32 cellular contexts compared by ENCODE assay signal in genomic region chr20:17023036-17023435, GRCh38.
"Had no signal": no experiment of that assay in that cellular context is flagged by ENCODE, and none has a peak within 500 bp of the region (broad histone marks: within the 10 kb centered on the region; RNA-seq: fewer than 3 reads in every experiment).

No MANE protein-coding gene starts in this region.

- H3K36me3 ChIP-seq: gastrocnemius medialis, vagina had no signal

- H3K9ac ChIP-seq: parathyroid adenoma had no signal

- H3K4me3 ChIP-seq: gastrocnemius medialis, hepatocyte, psoas muscle, smooth muscle cell, vagina had no signal

- H3K79me2 ChIP-seq: hepatocyte, parathyroid adenoma had no signal

- FAIRE-seq: bronchial epithelial cell, colon, kidney had no signal

- H3K36me3 Mint-ChIP-seq: activated CD8-positive, alpha-beta memory T cell treated with anti-CD3 and anti-CD28 coated beads, Interleukin-2, amount 10 ng/mL, durations not matched to agents 7 days and 5 days; activated naive CD4-positive, alpha-beta T cell treated with anti-CD3 and anti-CD28 coated beads, Interleukin-2, amount 50 U/mL, for 72 hours; stimulated activated memory B cell treated with anti-CD40 and anti-IgM and Interleukin-4, amounts not matched to agents 10 μg/mL and 1 μg/mL and 100 μg/mL, for 72 hours; type B pancreatic cell had no signal

- H2AFZ ChIP-seq: hepatocyte, parathyroid adenoma had no signal

- H3K4me1 Mint-ChIP-seq: activated B cell treated with CpG ODN at 0.5 μM for 24 hours; activated CD4-positive, alpha-beta T cell treated with anti-CD3 and anti-CD28 coated beads for 36 hours; activated CD8-positive, alpha-beta memory T cell treated with anti-CD3 and anti-CD28 coated beads, Interleukin-2, amount 10 ng/mL, durations not matched to agents 7 days and 5 days; immature natural killer cell; naive B cell; stimulated activated memory B cell treated with anti-CD40 and anti-IgM and Interleukin-4, amounts not matched to agents 10 μg/mL and 1 μg/mL and 100 μg/mL, for 72 hours; stimulated activated naive CD8-positive, alpha-beta T cell treated with anti-CD3 and anti-CD28 coated beads, Interleukin-15, amount 100 ng/mL, for 72 hours had no signal

- H3K27me3 Mint-ChIP-seq: activated B cell treated with CpG ODN at 0.5 μM for 24 hours; activated CD4-positive, alpha-beta T cell treated with anti-CD3 and anti-CD28 coated beads for 36 hours; activated CD8-positive, alpha-beta memory T cell treated with anti-CD3 and anti-CD28 coated beads, Interleukin-2, amount 10 ng/mL, durations not matched to agents 7 days and 5 days; naive B cell; stimulated activated memory B cell treated with anti-CD40 and anti-IgM and Interleukin-4, amounts not matched to agents 10 μg/mL and 1 μg/mL and 100 μg/mL, for 72 hours; stimulated activated naive CD8-positive, alpha-beta T cell treated with anti-CD3 and anti-CD28 coated beads, Interleukin-15, amount 100 ng/mL, for 72 hours had no signal

- ATAC-seq: activated CD4-positive, alpha-beta T cell treated with anti-CD3 and anti-CD28 coated beads for 36 hours; activated CD8-positive, alpha-beta memory T cell treated with anti-CD3 and anti-CD28 coated beads, Interleukin-2, amount 10 ng/mL, durations not matched to agents 7 days and 5 days; activated CD8-positive, alpha-beta T cell treated with anti-CD3 and anti-CD28 coated beads, Interleukin-2, amount 10 ng/mL, durations not matched to agents 7 days and 5 days; activated naive CD4-positive, alpha-beta T cell treated with anti-CD3 and anti-CD28 coated beads, Interleukin-2, amount 50 U/mL, for 72 hours; activated T-cell treated with anti-CD3 and anti-CD28 coated beads, Interleukin-2, amount 50 U/mL, for 72 hours; gastrocnemius medialis; left colon; psoas muscle; stimulated activated memory B cell treated with anti-CD40 and anti-IgM and Interleukin-4, amounts not matched to agents 10 μg/mL and 1 μg/mL and 100 μg/mL, for 72 hours; stimulated activated naive CD8-positive, alpha-beta T cell treated with anti-CD3 and anti-CD28 coated beads, Interleukin-15, amount 100 ng/mL, for 72 hours had no signal

- H3K27me3 ChIP-seq: gastrocnemius medialis, hepatocyte, vagina had no signal

- H3K27ac Mint-ChIP-seq: activated B cell treated with CpG ODN at 0.5 μM for 24 hours; activated CD4-positive, alpha-beta T cell treated with anti-CD3 and anti-CD28 coated beads for 36 hours; activated CD8-positive, alpha-beta memory T cell treated with anti-CD3 and anti-CD28 coated beads, Interleukin-2, amount 10 ng/mL, durations not matched to agents 7 days and 5 days; activated CD8-positive, alpha-beta T cell treated with anti-CD3 and anti-CD28 coated beads, Interleukin-2, amount 10 ng/mL, durations not matched to agents 7 days and 5 days; activated naive CD4-positive, alpha-beta T cell treated with anti-CD3 and anti-CD28 coated beads, Interleukin-2, amount 50 U/mL, for 72 hours; activated T-cell treated with anti-CD3 and anti-CD28 coated beads, Interleukin-2, amount 50 U/mL, for 72 hours; immature natural killer cell; naive B cell; nephron progenitor cell; stimulated activated memory B cell treated with anti-CD40 and anti-IgM and Interleukin-4, amounts not matched to agents 10 μg/mL and 1 μg/mL and 100 μg/mL, for 72 hours; stimulated activated naive CD8-positive, alpha-beta T cell treated with anti-CD3 and anti-CD28 coated beads, Interleukin-15, amount 100 ng/mL, for 72 hours; T-helper 2 cell treated with Interferon-gamma antibody and Interleukin-4, amounts not matched to agents 5 μg/mL and 100 μg/mL, for 36 hours; type B pancreatic cell had no signal

- H3K4me1 ChIP-seq: gastrocnemius medialis, parathyroid adenoma, psoas muscle, vagina had no signal

- H3K4me3 Mint-ChIP-seq: activated B cell treated with CpG ODN at 0.5 μM for 24 hours; activated CD4-positive, alpha-beta T cell treated with anti-CD3 and anti-CD28 coated beads for 36 hours; activated CD8-positive, alpha-beta memory T cell treated with anti-CD3 and anti-CD28 coated beads, Interleukin-2, amount 10 ng/mL, durations not matched to agents 7 days and 5 days; activated CD8-positive, alpha-beta T cell treated with anti-CD3 and anti-CD28 coated beads, Interleukin-2, amount 10 ng/mL, durations not matched to agents 7 days and 5 days; activated T-cell treated with anti-CD3 and anti-CD28 coated beads, Interleukin-2, amount 50 U/mL, for 72 hours; immature natural killer cell; naive B cell; stimulated activated memory B cell treated with anti-CD40 and anti-IgM and Interleukin-4, amounts not matched to agents 10 μg/mL and 1 μg/mL and 100 μg/mL, for 72 hours; stimulated activated naive CD8-positive, alpha-beta T cell treated with anti-CD3 and anti-CD28 coated beads, Interleukin-15, amount 100 ng/mL, for 72 hours; T-helper 2 cell treated with Interferon-gamma antibody and Interleukin-4, amounts not matched to agents 5 μg/mL and 100 μg/mL, for 36 hours; type B pancreatic cell had no signal

- H3K27ac ChIP-seq: gastrocnemius medialis, hepatocyte, parathyroid adenoma, psoas muscle, vagina had no signal

- DNase-seq: activated B cell treated with CpG ODN at 0.5 μM for 24 hours; activated CD4-positive, alpha-beta T cell treated with anti-CD3 and anti-CD28 coated beads for 36 hours; activated CD8-positive, alpha-beta memory T cell treated with anti-CD3 and anti-CD28 coated beads, Interleukin-2, amount 10 ng/mL, durations not matched to agents 7 days and 5 days; activated CD8-positive, alpha-beta T cell treated with anti-CD3 and anti-CD28 coated beads, Interleukin-2, amount 10 ng/mL, durations not matched to agents 7 days and 5 days; activated naive CD4-positive, alpha-beta T cell; activated T-cell treated with anti-CD3 and anti-CD28 coated beads for 4 hours; activated T-cell treated with anti-CD3 and anti-CD28 coated beads, Interleukin-2, amount 50 U/mL, for 72 hours; dermis blood vessel endothelial cell; effector memory CD4-positive, alpha-beta T cell; gastrocnemius medialis; immature natural killer cell; kidney; left colon; mammary epithelial cell; naive B cell; psoas muscle; stimulated activated CD4-positive, alpha-beta T cell treated with anti-CD3 and anti-CD28 coated beads, Interleukin-1b, Interleukin-23, amount 100 ng/mL, for 48 hours; stimulated activated CD4-positive, alpha-beta T cell treated with anti-CD3 and anti-CD28 coated beads, Interleukin-4, amount 100 ng/mL, for 4 hours; stimulated activated CD8-positive, alpha-beta memory T cell treated with anti-CD3 and anti-CD28 coated beads, Interleukin-4, amount 100 ng/mL, for 48 hours; stimulated activated naive CD8-positive, alpha-beta T cell treated with anti-CD3 and anti-CD28 coated beads, Interleukin-15, amount 100 ng/mL, for 72 hours; substantia nigra had no signal

- H3K9me3 ChIP-seq: gastrocnemius medialis, psoas muscle, vagina had no signal
